27 cellular contexts compared by ENCODE assay signal in genomic region chr17:77686903-77687302, GRCh38.
"Had no signal": no experiment of that assay in that cellular context is flagged by ENCODE, and none has a peak within 500 bp of the region (broad histone marks: within the 10 kb centered on the region; RNA-seq: fewer than 3 reads in every experiment).

No MANE protein-coding gene starts in this region.

- H3K9ac ChIP-seq: SK-N-SH had no signal

- H3K9me3 ChIP-seq: breast epithelium, MG63, SJCRH30, SK-N-SH had no signal

- H3K4me3 Mint-ChIP-seq: activated CD4-positive, alpha-beta memory T cell treated with anti-CD3 and anti-CD28 coated beads for 36 hours; activated CD4-positive, alpha-beta T cell treated with anti-CD3 and anti-CD28 coated beads, Interleukin-2, amount 10 ng/mL, durations not matched to agents 7 days and 5 days; activated naive CD8-positive, alpha-beta T cell treated with anti-CD3 and anti-CD28 coated beads, Interleukin-2, amount 10 ng/mL, durations not matched to agents 7 days and 5 days; activated T-helper 17 cell treated with anti-CD3 and anti-CD28 coated beads, Interleukin-2, amount 50 U/mL, for 72 hours had no signal

- H3K27me3 ChIP-seq: breast epithelium had no signal

- DNase-seq: activated CD4-positive, alpha-beta memory T cell treated with anti-CD3 and anti-CD28 coated beads for 36 hours; activated CD4-positive, alpha-beta T cell treated with anti-CD3 and anti-CD28 coated beads, Interleukin-2, amount 10 ng/mL, durations not matched to agents 7 days and 5 days; activated CD4-positive, CD25-positive, alpha-beta regulatory T cell; activated naive CD4-positive, alpha-beta T cell treated with anti-CD3 and anti-CD28 coated beads, Interleukin-2, amount 50 U/mL, for 16 hours; activated naive CD8-positive, alpha-beta T cell treated with anti-CD3 and anti-CD28 coated beads, Interleukin-2, amount 10 ng/mL, durations not matched to agents 7 days and 5 days; activated T-cell treated with anti-CD3 and anti-CD28 coated beads for 4 hours; activated T-cell treated with anti-CD3 and anti-CD28 coated beads, Interleukin-2, amount 50 U/mL, for 48 hours; aorta; central memory CD4-positive, alpha-beta T cell; MG63; MV-4-11; NCI-H1092 treated with DMSO at 0.1 percent for 48 hours; NCI-H1436 treated with DMSO at 0.1 percent for 48 hours; NCI-H2081 treated with DMSO at 0.1 percent for 48 hours; NCI-H524; NCI-H774; OCI-M1; RPMI8226; SJCRH30; SK-N-SH; T-helper 1 cell had no signal

- H3K9me3 Mint-ChIP-seq: activated CD4-positive, alpha-beta memory T cell treated with anti-CD3 and anti-CD28 coated beads for 36 hours; activated CD4-positive, alpha-beta T cell treated with anti-CD3 and anti-CD28 coated beads, Interleukin-2, amount 10 ng/mL, durations not matched to agents 7 days and 5 days; activated naive CD8-positive, alpha-beta T cell treated with anti-CD3 and anti-CD28 coated beads, Interleukin-2, amount 10 ng/mL, durations not matched to agents 7 days and 5 days; activated T-helper 17 cell treated with anti-CD3 and anti-CD28 coated beads, Interleukin-2, amount 50 U/mL, for 72 hours had no signal

- H3K27me3 Mint-ChIP-seq: activated CD4-positive, alpha-beta memory T cell treated with anti-CD3 and anti-CD28 coated beads for 36 hours; activated T-helper 17 cell treated with anti-CD3 and anti-CD28 coated beads, Interleukin-2, amount 50 U/mL, for 72 hours had no signal

- H3K4me2 ChIP-seq: SK-N-SH had no signal

- H3K4me3 ChIP-seq: breast epithelium, coronary artery, MG63, SJCRH30 had no signal

- H3K27ac ChIP-seq: breast epithelium, coronary artery, SJCRH30, VCaP had no signal

- H3K9me2 ChIP-seq: SK-N-SH had no signal

- H3K36me3 Mint-ChIP-seq: activated CD4-positive, alpha-beta memory T cell treated with anti-CD3 and anti-CD28 coated beads for 36 hours had no signal

- H3K36me3 ChIP-seq: breast epithelium, MG63, SJCRH30 had no signal

- ATAC-seq: activated T-helper 17 cell treated with anti-CD3 and anti-CD28 coated beads, Interleukin-2, amount 50 U/mL, for 72 hours; Panc1; Right ventricle myocardium inferior had no signal

- H3K27ac Mint-ChIP-seq: activated CD4-positive, alpha-beta memory T cell treated with anti-CD3 and anti-CD28 coated beads for 36 hours; activated CD4-positive, alpha-beta T cell treated with anti-CD3 and anti-CD28 coated beads, Interleukin-2, amount 10 ng/mL, durations not matched to agents 7 days and 5 days; activated naive CD8-positive, alpha-beta T cell treated with anti-CD3 and anti-CD28 coated beads, Interleukin-2, amount 10 ng/mL, durations not matched to agents 7 days and 5 days; activated T-helper 17 cell treated with anti-CD3 and anti-CD28 coated beads, Interleukin-2, amount 50 U/mL, for 72 hours had no signal
